In the genomic region with DNA sequence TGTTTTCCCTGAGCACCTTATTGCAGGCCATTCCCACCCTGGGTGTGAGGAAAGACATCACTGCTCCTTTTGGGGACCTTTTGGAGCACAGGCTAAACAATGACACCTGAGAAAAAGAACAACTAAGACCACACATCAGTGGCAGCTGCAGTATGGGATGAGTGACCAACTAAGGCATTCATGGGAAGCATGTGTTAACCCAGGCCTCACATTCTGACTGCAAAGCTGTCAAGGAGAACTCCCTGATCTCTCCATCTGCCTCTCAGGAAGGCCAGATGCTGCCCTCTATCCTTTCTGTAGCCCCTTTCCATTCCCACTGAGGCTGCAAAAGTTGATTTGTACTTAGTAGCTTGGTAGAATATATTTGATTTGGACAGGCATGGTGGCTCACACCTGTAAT, we compare ENCODE assay signal across 26 cellular contexts.
"Had no signal": no experiment of that assay in that cellular context is flagged by ENCODE, and none has a peak within 500 bp of the region (broad histone marks: within the 10 kb centered on the region; RNA-seq: fewer than 3 reads in every experiment).

No MANE protein-coding gene starts in this region.

- H2AFZ ChIP-seq: hepatocyte, parathyroid adenoma had no signal

- H3K27me3 Mint-ChIP-seq: naive B cell; natural killer cell treated with Interleukin-12 subunit alpha and Interleukin-12 subunit beta and Interleukin-15 and Interleukin-18, amount 100 ng/mL, for 72 hours; progenitor cell of endocrine pancreas; stimulated activated naive CD8-positive, alpha-beta T cell treated with anti-CD3 and anti-CD28 coated beads, Interleukin-15, amount 100 ng/mL, for 72 hours had no signal

- DNase-seq: dorsolateral prefrontal cortex; effector CD4-positive, alpha-beta T cell; gastrocnemius medialis; heart left ventricle; kidney; naive B cell; right lobe of liver; stimulated activated CD4-positive, alpha-beta T cell treated with anti-CD3 and anti-CD28 coated beads, Interleukin-12 subunit alpha, Interleukin-12 subunit beta, amount 100 ng/mL, for 4 hours; stimulated activated CD4-positive, alpha-beta T cell treated with anti-CD3 and anti-CD28 coated beads, Interleukin-1b, Interleukin-23, amount 100 ng/mL, for 48 hours; stimulated activated CD4-positive, alpha-beta T cell treated with anti-CD3 and anti-CD28 coated beads, Interleukin-4, amount 100 ng/mL, for 1 hour; stimulated activated CD8-positive, alpha-beta memory T cell treated with anti-CD3 and anti-CD28 coated beads, Interleukin-4, amount 100 ng/mL, for 48 hours; stimulated activated naive CD4-positive, alpha-beta T cell; stimulated activated naive CD8-positive, alpha-beta T cell treated with anti-CD3 and anti-CD28 coated beads, Interleukin-15, amount 100 ng/mL, for 72 hours; transverse colon; upper lobe of right lung; uterus had no signal

- H3K36me3 ChIP-seq: gastrocnemius medialis, heart left ventricle, neutrophil, right lobe of liver, suprapubic skin, transverse colon, upper lobe of right lung, uterus had no signal

- H3K9ac ChIP-seq: parathyroid adenoma had no signal

- H3K4me2 ChIP-seq: hepatocyte, smooth muscle cell had no signal

- H3K9me3 Mint-ChIP-seq: memory B cell; natural killer cell treated with Interleukin-12 subunit alpha and Interleukin-12 subunit beta and Interleukin-15 and Interleukin-18, amount 100 ng/mL, for 72 hours; neural crest cell had no signal

- H3K27ac Mint-ChIP-seq: memory B cell; natural killer cell treated with Interleukin-12 subunit alpha and Interleukin-12 subunit beta and Interleukin-15 and Interleukin-18, amount 100 ng/mL, for 72 hours; progenitor cell of endocrine pancreas had no signal

- H3K79me2 ChIP-seq: hepatocyte, parathyroid adenoma had no signal

- H3K27me3 ChIP-seq: dorsolateral prefrontal cortex, gastrocnemius medialis, heart left ventricle, hepatocyte, neutrophil, right lobe of liver, suprapubic skin, transverse colon, upper lobe of right lung, uterus had no signal

- H3K4me1 Mint-ChIP-seq: memory B cell; naive B cell; stimulated activated naive CD8-positive, alpha-beta T cell treated with anti-CD3 and anti-CD28 coated beads, Interleukin-15, amount 100 ng/mL, for 72 hours had no signal

- H3K4me3 Mint-ChIP-seq: memory B cell; naive B cell; natural killer cell treated with Interleukin-12 subunit alpha and Interleukin-12 subunit beta and Interleukin-15 and Interleukin-18, amount 100 ng/mL, for 72 hours; neural crest cell; stimulated activated naive CD8-positive, alpha-beta T cell treated with anti-CD3 and anti-CD28 coated beads, Interleukin-15, amount 100 ng/mL, for 72 hours had no signal

- H3K4me1 ChIP-seq: gastrocnemius medialis, parathyroid adenoma, right lobe of liver, suprapubic skin, transverse colon, upper lobe of right lung, uterus had no signal

- H3K36me3 Mint-ChIP-seq: natural killer cell treated with Interleukin-12 subunit alpha and Interleukin-12 subunit beta and Interleukin-15 and Interleukin-18, amount 100 ng/mL, for 72 hours had no signal

- H3K4me3 ChIP-seq: dorsolateral prefrontal cortex, gastrocnemius medialis, heart left ventricle, hepatocyte, lung, right lobe of liver, smooth muscle cell, suprapubic skin, transverse colon, upper lobe of right lung, uterus had no signal

- H3K27ac ChIP-seq: dorsolateral prefrontal cortex, gastrocnemius medialis, heart left ventricle, hepatocyte, parathyroid adenoma, right lobe of liver, suprapubic skin, transverse colon, upper lobe of right lung, uterus had no signal

- H3K9me3 ChIP-seq: gastrocnemius medialis, heart left ventricle, neutrophil, right lobe of liver, suprapubic skin, transverse colon, upper lobe of right lung, uterus had no signal
